Comparison of ENCODE assay signal across 1 cellular context in the genomic region with DNA sequence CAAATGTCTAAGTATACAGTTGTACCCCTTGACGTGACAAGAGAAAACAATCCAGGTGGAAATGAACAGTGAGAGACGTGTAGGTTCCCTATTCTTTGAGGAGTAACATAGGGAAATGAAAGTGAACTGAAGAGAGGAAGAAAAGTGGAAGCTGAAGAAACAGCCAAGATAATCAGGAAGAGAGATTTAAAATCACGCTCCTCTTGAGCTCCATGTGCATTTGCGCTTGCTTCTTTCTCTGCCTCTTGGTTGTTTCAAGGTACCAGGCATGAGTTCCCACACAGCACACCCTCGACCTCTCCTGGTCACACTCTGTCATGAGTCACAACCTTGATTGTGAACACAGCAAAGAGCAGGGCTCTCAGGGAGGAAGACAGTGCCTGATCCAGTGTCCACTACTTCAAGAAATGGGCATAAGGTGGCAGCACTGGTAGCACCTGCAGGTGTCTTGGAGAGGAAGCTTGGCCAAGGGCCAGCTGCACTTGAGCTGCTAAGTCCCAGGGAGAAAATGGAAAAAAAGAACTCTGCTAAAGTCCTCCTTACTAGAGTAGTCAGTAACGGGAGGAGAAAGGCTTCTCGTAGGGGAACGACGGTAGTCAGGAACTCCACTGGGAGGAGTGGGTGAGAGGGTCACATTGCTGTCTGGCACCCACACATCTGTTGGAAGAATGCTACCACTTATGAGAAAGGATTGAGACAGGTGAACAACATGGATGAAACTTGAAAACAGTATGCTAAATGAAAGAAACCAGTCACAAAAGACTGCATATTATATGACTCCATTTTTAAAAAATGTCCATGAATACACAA.
A peak's percentile ranks its signal among the peaks of the same experiment; 100 is the strongest.
TF ChIP-seq lines count a peak whose summit lies in the region.

No MANE protein-coding gene starts in this region.

TF ChIP-seq in HepG2, 621 proteins besides CTCF, POLR2A, EP300 and RAD21 (continued from another document and continues in another):
- TF ChIP-seq ZNF7 (CRISPR knock-in tag; IDR thresholded peaks at IDR 0.05), result peak; percentile 67; the same call in 1 of the 2 replicates
- TF ChIP-seq, protein P1, sequence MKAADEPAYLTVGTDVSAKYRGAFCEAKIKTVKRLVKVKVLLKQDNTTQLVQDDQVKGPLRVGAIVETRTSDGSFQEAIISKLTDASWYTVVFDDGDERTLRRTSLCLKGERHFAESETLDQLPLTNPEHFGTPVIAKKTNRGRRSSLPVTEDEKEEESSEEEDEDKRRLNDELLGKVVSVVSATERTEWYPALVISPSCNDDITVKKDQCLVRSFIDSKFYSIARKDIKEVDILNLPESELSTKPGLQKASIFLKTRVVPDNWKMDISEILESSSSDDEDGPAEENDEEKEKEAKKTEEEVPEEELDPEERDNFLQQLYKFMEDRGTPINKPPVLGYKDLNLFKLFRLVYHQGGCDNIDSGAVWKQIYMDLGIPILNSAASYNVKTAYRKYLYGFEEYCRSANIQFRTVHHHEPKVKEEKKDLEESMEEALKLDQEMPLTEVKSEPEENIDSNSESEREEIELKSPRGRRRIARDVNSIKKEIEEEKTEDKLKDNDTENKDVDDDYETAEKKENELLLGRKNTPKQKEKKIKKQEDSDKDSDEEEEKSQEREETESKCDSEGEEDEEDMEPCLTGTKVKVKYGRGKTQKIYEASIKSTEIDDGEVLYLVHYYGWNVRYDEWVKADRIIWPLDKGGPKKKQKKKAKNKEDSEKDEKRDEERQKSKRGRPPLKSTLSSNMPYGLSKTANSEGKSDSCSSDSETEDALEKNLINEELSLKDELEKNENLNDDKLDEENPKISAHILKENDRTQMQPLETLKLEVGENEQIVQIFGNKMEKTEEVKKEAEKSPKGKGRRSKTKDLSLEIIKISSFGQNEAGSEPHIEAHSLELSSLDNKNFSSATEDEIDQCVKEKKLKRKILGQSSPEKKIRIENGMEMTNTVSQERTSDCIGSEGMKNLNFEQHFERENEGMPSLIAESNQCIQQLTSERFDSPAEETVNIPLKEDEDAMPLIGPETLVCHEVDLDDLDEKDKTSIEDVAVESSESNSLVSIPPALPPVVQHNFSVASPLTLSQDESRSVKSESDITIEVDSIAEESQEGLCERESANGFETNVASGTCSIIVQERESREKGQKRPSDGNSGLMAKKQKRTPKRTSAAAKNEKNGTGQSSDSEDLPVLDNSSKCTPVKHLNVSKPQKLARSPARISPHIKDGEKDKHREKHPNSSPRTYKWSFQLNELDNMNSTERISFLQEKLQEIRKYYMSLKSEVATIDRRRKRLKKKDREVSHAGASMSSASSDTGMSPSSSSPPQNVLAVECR (CRISPR knock-in tag; IDR thresholded peaks at IDR 0.05; ENCODE audit: borderline replicate concordance), result peak; percentile 19; the same call in 1 of the 2 replicates
- TF ChIP-seq ZSCAN22 (CRISPR knock-in tag; IDR thresholded peaks at IDR 0.05), result no peak
- no peak for TF ChIP-seq MLLT10 (CRISPR knock-in tag; IDR thresholded peaks at IDR 0.05)
- no peak for TF ChIP-seq ZNF749 (CRISPR knock-in tag; IDR thresholded peaks at IDR 0.05; ENCODE audit: borderline replicate concordance)
- no peak for TF ChIP-seq SIN3B (IDR thresholded peaks at IDR 0.05; ENCODE audit: low read length)
- no peak for TF ChIP-seq ZNF775 (CRISPR knock-in tag; IDR thresholded peaks at IDR 0.05; ENCODE audit: borderline replicate concordance)
- no peak for TF ChIP-seq NCOA2 (CRISPR knock-in tag; IDR thresholded peaks at IDR 0.05)
- TF ChIP-seq, protein P2, sequence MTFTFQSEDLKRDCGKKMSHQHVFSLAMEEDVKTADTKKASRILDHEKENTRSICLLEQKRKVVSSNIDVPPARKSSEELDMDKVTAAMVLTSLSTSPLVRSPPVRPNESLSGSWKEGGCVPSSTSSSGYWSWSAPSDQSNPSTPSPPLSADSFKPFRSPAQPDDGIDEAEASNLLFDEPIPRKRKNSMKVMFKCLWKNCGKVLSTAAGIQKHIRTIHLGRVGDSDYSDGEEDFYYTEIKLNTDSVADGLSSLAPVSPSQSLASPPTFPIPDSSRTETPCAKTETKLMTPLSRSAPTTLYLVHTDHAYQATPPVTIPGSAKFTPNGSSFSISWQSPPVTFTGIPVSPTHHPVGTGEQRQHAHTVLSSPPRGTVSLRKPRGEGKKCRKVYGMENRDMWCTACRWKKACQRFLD (CRISPR knock-in tag; IDR thresholded peaks at IDR 0.05; ENCODE audit: borderline replicate concordance), result no peak
- 0 out of 2 replicates have a peak, but pooled peaks have one; percentile 25 for TF ChIP-seq KDM2A (CRISPR knock-in tag; IDR thresholded peaks at IDR 0.05; ENCODE audit: borderline replicate concordance, low read depth)
- TF ChIP-seq FOXK2 (IDR thresholded peaks at IDR 0.05), result no peak
- TF ChIP-seq, protein P3, sequence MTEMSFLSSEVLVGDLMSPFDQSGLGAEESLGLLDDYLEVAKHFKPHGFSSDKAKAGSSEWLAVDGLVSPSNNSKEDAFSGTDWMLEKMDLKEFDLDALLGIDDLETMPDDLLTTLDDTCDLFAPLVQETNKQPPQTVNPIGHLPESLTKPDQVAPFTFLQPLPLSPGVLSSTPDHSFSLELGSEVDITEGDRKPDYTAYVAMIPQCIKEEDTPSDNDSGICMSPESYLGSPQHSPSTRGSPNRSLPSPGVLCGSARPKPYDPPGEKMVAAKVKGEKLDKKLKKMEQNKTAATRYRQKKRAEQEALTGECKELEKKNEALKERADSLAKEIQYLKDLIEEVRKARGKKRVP (CRISPR knock-in tag; IDR thresholded peaks at IDR 0.05), result no peak
- no peak for TF ChIP-seq ZNF552 (CRISPR knock-in tag; IDR thresholded peaks at IDR 0.05; ENCODE audit: borderline replicate concordance)
- TF ChIP-seq RFX1 (IDR thresholded peaks at IDR 0.05), result no peak
- TF ChIP-seq, protein P4, sequence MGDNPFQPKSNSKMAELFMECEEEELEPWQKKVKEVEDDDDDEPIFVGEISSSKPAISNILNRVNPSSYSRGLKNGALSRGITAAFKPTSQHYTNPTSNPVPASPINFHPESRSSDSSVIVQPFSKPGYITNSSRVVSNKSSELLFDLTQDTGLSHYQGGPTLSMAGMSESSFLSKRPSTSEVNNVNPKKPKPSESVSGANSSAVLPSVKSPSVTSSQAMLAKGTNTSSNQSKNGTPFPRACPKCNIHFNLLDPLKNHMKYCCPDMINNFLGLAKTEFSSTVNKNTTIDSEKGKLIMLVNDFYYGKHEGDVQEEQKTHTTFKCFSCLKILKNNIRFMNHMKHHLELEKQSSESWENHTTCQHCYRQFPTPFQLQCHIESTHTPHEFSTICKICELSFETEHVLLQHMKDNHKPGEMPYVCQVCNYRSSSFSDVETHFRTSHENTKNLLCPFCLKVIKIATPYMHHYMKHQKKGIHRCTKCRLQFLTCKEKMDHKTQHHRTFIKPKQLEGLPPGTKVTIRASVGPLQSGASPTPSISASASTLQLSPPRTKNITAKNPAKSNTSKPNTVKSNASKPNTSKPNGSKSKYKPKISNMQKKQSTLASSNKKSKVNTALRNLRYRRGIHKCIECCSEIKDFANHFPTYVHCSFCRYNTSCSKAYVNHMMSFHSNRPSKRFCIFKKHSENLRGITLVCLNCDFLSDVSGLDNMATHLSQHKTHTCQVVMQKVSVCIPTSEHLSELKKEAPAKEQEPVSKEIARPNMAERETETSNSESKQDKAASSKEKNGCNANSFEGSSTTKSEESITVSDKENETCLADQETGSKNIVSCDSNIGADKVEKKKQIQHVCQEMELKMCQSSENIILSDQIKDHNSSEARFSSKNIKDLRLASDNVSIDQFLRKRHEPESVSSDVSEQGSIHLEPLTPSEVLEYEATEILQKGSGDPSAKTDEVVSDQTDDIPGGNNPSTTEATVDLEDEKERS (CRISPR knock-in tag; IDR thresholded peaks at IDR 0.05), result no peak
- no peak for TF ChIP-seq ERF (CRISPR knock-in tag; IDR thresholded peaks at IDR 0.05)
- TF ChIP-seq POLR2AphosphoS2 (IDR thresholded peaks at IDR 0.05; ENCODE audit: low read depth, low read length), result no peak
- peak; percentile 37; the same call in 1 of the 2 replicates for TF ChIP-seq ELF1 (CRISPR knock-in tag; IDR thresholded peaks at IDR 0.05)
- TF ChIP-seq GATAD2A (CRISPR knock-in tag; IDR thresholded peaks at IDR 0.05), result no peak
- TF ChIP-seq CEBPG (CRISPR knock-in tag; IDR thresholded peaks at IDR 0.05), result 0 out of 2 replicates have a peak, but pooled peaks have one; percentile 3
- no peak for TF ChIP-seq ZNF776 (CRISPR knock-in tag; IDR thresholded peaks at IDR 0.05)
- no peak for TF ChIP-seq ZNF12 (CRISPR knock-in tag; IDR thresholded peaks at IDR 0.05)
- no peak for TF ChIP-seq ZSCAN29 (CRISPR knock-in tag; conservative IDR thresholded peaks at IDR 0.05)
- no peak for TF ChIP-seq ZNF670 (CRISPR knock-in tag; IDR thresholded peaks at IDR 0.05; ENCODE audit: borderline replicate concordance)
- no peak for TF ChIP-seq ZNF484 (CRISPR knock-in tag; IDR thresholded peaks at IDR 0.05; ENCODE audit: borderline replicate concordance, low read depth)
- no peak for TF ChIP-seq ZNF572 (CRISPR knock-in tag; IDR thresholded peaks at IDR 0.05)
- TF ChIP-seq, protein P5, sequence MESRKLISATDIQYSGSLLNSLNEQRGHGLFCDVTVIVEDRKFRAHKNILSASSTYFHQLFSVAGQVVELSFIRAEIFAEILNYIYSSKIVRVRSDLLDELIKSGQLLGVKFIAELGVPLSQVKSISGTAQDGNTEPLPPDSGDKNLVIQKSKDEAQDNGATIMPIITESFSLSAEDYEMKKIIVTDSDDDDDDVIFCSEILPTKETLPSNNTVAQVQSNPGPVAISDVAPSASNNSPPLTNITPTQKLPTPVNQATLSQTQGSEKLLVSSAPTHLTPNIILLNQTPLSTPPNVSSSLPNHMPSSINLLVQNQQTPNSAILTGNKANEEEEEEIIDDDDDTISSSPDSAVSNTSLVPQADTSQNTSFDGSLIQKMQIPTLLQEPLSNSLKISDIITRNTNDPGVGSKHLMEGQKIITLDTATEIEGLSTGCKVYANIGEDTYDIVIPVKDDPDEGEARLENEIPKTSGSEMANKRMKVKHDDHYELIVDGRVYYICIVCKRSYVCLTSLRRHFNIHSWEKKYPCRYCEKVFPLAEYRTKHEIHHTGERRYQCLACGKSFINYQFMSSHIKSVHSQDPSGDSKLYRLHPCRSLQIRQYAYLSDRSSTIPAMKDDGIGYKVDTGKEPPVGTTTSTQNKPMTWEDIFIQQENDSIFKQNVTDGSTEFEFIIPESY (CRISPR knock-in tag; IDR thresholded peaks at IDR 0.05), result no peak
- TF ChIP-seq ZNF335 (CRISPR knock-in tag; IDR thresholded peaks at IDR 0.05), result no peak
- no peak for TF ChIP-seq ZKSCAN1 (IDR thresholded peaks at IDR 0.05; ENCODE audit: low read length)
- TF ChIP-seq KDM4B (CRISPR knock-in tag; IDR thresholded peaks at IDR 0.05), result no peak
- TF ChIP-seq, protein P6, sequence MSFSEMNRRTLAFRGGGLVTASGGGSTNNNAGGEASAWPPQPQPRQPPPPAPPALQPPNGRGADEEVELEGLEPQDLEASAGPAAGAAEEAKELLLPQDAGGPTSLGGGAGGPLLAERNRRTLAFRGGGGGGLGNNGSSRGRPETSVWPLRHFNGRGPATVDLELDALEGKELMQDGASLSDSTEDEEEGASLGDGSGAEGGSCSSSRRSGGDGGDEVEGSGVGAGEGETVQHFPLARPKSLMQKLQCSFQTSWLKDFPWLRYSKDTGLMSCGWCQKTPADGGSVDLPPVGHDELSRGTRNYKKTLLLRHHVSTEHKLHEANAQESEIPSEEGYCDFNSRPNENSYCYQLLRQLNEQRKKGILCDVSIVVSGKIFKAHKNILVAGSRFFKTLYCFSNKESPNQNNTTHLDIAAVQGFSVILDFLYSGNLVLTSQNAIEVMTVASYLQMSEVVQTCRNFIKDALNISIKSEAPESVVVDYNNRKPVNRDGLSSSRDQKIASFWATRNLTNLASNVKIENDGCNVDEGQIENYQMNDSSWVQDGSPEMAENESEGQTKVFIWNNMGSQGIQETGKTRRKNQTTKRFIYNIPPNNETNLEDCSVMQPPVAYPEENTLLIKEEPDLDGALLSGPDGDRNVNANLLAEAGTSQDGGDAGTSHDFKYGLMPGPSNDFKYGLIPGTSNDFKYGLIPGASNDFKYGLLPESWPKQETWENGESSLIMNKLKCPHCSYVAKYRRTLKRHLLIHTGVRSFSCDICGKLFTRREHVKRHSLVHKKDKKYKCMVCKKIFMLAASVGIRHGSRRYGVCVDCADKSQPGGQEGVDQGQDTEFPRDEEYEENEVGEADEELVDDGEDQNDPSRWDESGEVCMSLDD (CRISPR knock-in tag; IDR thresholded peaks at IDR 0.05; ENCODE audit: borderline replicate concordance), result no peak
- no peak for TF ChIP-seq REXO4 (CRISPR knock-in tag; IDR thresholded peaks at IDR 0.05; ENCODE audit: borderline replicate concordance)
- TF ChIP-seq, protein P7, sequence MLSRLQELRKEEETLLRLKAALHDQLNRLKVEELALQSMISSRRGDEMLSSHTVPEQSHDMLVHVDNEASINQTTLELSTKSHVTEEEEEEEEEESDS (CRISPR knock-in tag; IDR thresholded peaks at IDR 0.05; ENCODE audit: borderline replicate concordance), result no peak
- no peak for TF ChIP-seq ZNF605 (CRISPR knock-in tag; IDR thresholded peaks at IDR 0.05)
- TF ChIP-seq ATF7 (IDR thresholded peaks at IDR 0.05), result no peak
- no peak for TF ChIP-seq ATF7 (CRISPR knock-in tag; IDR thresholded peaks at IDR 0.05)
- no peak for TF ChIP-seq ZNF33A (CRISPR knock-in tag; IDR thresholded peaks at IDR 0.05; ENCODE audit: borderline replicate concordance)
- TF ChIP-seq ARNTL (CRISPR knock-in tag; IDR thresholded peaks at IDR 0.05), result no peak
- no peak for TF ChIP-seq THYN1 (CRISPR knock-in tag; IDR thresholded peaks at IDR 0.05; ENCODE audit: borderline replicate concordance, low read depth)
- TF ChIP-seq ZNF460 (CRISPR knock-in tag; IDR thresholded peaks at IDR 0.05; ENCODE audit: borderline replicate concordance), result no peak
- no peak for TF ChIP-seq SOX5 (CRISPR knock-in tag; IDR thresholded peaks at IDR 0.05; ENCODE audit: borderline replicate concordance)
- TF ChIP-seq ZNF569 (CRISPR knock-in tag; IDR thresholded peaks at IDR 0.05; ENCODE audit: borderline replicate concordance), result no peak
- TF ChIP-seq, protein P8, sequence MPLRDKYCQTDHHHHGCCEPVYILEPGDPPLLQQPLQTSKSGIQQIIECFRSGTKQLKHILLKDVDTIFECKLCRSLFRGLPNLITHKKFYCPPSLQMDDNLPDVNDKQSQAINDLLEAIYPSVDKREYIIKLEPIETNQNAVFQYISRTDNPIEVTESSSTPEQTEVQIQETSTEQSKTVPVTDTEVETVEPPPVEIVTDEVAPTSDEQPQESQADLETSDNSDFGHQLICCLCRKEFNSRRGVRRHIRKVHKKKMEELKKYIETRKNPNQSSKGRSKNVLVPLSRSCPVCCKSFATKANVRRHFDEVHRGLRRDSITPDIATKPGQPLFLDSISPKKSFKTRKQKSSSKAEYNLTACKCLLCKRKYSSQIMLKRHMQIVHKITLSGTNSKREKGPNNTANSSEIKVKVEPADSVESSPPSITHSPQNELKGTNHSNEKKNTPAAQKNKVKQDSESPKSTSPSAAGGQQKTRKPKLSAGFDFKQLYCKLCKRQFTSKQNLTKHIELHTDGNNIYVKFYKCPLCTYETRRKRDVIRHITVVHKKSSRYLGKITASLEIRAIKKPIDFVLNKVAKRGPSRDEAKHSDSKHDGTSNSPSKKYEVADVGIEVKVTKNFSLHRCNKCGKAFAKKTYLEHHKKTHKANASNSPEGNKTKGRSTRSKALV (CRISPR knock-in tag; IDR thresholded peaks at IDR 0.05), result no peak
- TF ChIP-seq SATB2 (CRISPR knock-in tag; IDR thresholded peaks at IDR 0.05), result no peak
- TF ChIP-seq, protein P9, sequence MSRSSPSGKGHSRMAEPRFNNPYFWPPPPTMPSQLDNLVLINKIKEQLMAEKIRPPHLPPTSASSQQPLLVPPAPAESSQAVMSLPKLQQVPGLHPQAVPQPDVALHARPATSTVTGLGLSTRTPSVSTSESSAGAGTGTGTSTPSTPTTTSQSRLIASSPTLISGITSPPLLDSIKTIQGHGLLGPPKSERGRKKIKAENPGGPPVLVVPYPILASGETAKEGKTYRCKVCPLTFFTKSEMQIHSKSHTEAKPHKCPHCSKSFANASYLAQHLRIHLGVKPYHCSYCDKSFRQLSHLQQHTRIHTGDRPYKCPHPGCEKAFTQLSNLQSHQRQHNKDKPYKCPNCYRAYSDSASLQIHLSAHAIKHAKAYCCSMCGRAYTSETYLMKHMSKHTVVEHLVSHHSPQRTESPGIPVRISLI (CRISPR knock-in tag; IDR thresholded peaks at IDR 0.05; ENCODE audit: borderline replicate concordance), result no peak
- no peak for TF ChIP-seq MAFK (conservative IDR thresholded peaks at IDR 0.05 in 1 of 2, IDR thresholded peaks at IDR 0.05 in 1 of 2; ENCODE audit: low read length in 2 of 2)
